ENCODE assay signal across 1 cellular context in the genomic region with DNA sequence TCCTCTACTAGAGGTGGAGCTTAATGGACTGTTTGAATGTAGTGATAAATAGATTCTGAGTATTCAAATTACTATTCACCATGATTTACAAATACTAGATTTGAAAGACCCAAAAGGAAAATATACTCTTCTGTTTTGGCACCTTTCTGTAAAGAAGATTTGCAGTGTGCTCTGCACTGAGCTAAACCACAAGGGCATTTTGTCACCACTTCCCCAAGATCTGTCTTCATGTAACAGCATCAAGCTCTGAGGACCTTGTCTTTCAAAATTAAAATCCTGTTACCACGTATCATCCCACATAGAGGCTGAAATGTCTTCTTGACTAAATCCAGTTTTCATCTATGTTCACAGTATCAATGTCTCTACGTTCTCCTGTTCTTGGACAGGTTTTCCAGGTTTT.
TF ChIP-seq lines count a peak whose summit lies in the region.

No MANE protein-coding gene starts in this region.

TF ChIP-seq in H1, 55 proteins besides CTCF, POLR2A, EP300 and RAD21:
- TF ChIP-seq, protein P1, sequence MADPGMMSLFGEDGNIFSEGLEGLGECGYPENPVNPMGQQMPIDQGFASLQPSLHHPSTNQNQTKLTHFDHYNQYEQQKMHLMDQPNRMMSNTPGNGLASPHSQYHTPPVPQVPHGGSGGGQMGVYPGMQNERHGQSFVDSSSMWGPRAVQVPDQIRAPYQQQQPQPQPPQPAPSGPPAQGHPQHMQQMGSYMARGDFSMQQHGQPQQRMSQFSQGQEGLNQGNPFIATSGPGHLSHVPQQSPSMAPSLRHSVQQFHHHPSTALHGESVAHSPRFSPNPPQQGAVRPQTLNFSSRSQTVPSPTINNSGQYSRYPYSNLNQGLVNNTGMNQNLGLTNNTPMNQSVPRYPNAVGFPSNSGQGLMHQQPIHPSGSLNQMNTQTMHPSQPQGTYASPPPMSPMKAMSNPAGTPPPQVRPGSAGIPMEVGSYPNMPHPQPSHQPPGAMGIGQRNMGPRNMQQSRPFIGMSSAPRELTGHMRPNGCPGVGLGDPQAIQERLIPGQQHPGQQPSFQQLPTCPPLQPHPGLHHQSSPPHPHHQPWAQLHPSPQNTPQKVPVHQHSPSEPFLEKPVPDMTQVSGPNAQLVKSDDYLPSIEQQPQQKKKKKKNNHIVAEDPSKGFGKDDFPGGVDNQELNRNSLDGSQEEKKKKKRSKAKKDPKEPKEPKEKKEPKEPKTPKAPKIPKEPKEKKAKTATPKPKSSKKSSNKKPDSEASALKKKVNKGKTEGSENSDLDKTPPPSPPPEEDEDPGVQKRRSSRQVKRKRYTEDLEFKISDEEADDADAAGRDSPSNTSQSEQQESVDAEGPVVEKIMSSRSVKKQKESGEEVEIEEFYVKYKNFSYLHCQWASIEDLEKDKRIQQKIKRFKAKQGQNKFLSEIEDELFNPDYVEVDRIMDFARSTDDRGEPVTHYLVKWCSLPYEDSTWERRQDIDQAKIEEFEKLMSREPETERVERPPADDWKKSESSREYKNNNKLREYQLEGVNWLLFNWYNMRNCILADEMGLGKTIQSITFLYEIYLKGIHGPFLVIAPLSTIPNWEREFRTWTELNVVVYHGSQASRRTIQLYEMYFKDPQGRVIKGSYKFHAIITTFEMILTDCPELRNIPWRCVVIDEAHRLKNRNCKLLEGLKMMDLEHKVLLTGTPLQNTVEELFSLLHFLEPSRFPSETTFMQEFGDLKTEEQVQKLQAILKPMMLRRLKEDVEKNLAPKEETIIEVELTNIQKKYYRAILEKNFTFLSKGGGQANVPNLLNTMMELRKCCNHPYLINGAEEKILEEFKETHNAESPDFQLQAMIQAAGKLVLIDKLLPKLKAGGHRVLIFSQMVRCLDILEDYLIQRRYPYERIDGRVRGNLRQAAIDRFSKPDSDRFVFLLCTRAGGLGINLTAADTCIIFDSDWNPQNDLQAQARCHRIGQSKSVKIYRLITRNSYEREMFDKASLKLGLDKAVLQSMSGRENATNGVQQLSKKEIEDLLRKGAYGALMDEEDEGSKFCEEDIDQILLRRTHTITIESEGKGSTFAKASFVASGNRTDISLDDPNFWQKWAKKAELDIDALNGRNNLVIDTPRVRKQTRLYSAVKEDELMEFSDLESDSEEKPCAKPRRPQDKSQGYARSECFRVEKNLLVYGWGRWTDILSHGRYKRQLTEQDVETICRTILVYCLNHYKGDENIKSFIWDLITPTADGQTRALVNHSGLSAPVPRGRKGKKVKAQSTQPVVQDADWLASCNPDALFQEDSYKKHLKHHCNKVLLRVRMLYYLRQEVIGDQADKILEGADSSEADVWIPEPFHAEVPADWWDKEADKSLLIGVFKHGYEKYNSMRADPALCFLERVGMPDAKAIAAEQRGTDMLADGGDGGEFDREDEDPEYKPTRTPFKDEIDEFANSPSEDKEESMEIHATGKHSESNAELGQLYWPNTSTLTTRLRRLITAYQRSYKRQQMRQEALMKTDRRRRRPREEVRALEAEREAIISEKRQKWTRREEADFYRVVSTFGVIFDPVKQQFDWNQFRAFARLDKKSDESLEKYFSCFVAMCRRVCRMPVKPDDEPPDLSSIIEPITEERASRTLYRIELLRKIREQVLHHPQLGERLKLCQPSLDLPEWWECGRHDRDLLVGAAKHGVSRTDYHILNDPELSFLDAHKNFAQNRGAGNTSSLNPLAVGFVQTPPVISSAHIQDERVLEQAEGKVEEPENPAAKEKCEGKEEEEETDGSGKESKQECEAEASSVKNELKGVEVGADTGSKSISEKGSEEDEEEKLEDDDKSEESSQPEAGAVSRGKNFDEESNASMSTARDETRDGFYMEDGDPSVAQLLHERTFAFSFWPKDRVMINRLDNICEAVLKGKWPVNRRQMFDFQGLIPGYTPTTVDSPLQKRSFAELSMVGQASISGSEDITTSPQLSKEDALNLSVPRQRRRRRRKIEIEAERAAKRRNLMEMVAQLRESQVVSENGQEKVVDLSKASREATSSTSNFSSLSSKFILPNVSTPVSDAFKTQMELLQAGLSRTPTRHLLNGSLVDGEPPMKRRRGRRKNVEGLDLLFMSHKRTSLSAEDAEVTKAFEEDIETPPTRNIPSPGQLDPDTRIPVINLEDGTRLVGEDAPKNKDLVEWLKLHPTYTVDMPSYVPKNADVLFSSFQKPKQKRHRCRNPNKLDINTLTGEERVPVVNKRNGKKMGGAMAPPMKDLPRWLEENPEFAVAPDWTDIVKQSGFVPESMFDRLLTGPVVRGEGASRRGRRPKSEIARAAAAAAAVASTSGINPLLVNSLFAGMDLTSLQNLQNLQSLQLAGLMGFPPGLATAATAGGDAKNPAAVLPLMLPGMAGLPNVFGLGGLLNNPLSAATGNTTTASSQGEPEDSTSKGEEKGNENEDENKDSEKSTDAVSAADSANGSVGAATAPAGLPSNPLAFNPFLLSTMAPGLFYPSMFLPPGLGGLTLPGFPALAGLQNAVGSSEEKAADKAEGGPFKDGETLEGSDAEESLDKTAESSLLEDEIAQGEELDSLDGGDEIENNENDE (IDR thresholded peaks at IDR 0.05; ENCODE audit: insufficient replicate concordance, low read length): no peak
- TF ChIP-seq NRF1 (IDR thresholded peaks at IDR 0.05; ENCODE audit: low read depth, low read length) (no peak), SP1 (IDR thresholded peaks at IDR 0.05; ENCODE audit: low read depth, low read length) (no peak), SP4 (IDR thresholded peaks at IDR 0.05; ENCODE audit: low read length) (no peak)
- TF ChIP-seq, protein P2, sequence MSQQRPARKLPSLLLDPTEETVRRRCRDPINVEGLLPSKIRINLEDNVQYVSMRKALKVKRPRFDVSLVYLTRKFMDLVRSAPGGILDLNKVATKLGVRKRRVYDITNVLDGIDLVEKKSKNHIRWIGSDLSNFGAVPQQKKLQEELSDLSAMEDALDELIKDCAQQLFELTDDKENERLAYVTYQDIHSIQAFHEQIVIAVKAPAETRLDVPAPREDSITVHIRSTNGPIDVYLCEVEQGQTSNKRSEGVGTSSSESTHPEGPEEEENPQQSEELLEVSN (IDR thresholded peaks at IDR 0.05): no peak
